Comparison of ENCODE assay signal across 8 cellular contexts in the genomic region with DNA sequence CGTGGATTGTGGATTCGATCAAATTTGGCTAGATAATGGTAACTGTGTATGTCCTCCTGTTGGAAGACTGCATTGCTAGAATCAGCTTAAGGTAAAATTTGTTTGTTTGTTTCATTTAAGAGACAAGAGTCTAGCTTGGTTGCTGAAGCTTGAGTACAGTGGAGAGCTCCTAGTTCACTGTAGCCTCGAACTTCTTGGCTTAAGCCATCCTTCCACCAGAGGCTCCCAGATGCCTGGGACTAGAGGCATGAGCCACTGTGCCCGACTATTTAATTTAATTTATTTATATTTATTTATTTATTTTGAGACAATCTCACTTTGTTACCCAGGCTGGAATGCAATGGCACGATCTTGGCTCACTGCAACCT. TPM values are rescaled to one million over a fixed set of nuclear protein-coding genes. Genes with fewer than 3 reads are reported as not detected.
A peak's percentile ranks its signal among the peaks of the same experiment; 100 is the strongest.
DNase-seq lines count a peak whose midpoint lies in the region; ATAC-seq and TF ChIP-seq lines count a peak whose summit lies in the region.

No MANE protein-coding gene starts in this region.

- TF ChIP-seq CTCF in LNCaP clone FGC (IDR thresholded peaks at IDR 0.05; ENCODE audit: control insufficient read depth, extremely low read depth, insufficient read depth) = no peak
- TF ChIP-seq CTCF in colonic mucosa (IDR thresholded peaks at IDR 0.05) = no peak

- peak overlapping the region; percentile 96 for H3K4me3 Mint-ChIP-seq in CD4-positive, CD25-positive, alpha-beta regulatory T cell
- H3K4me3 Mint-ChIP-seq in natural killer cell treated with Interleukin-12 subunit alpha and Interleukin-12 subunit beta and Interleukin-15 and Interleukin-18, amount 100 ng/mL, for 72 hours = peak overlapping the region; percentile 84

- no peaks in the 10 kb centered on the region for H3K9me3 ChIP-seq in CD4-positive, CD25-positive, alpha-beta regulatory T cell (ENCODE audit: control insufficient read depth in 2 of 2, low read length in 2 of 2)
- no peaks in the 10 kb centered on the region for H3K9me3 ChIP-seq in colonic mucosa

- intact Hi-C loops in colonic mucosa (cut with DNase I) = no loop called here

- peaks cover 14% of the 10 kb centered on the region for H3K4me1 ChIP-seq in CD4-positive, CD25-positive, alpha-beta regulatory T cell (ENCODE audit: control insufficient read depth, insufficient read depth, low read length, poor library complexity, severe bottlenecking)
- H3K4me1 ChIP-seq in colonic mucosa = peaks cover 12% of the 10 kb centered on the region

- no peaks in the 10 kb centered on the region for H3K27me3 ChIP-seq in CD4-positive, CD25-positive, alpha-beta regulatory T cell (ENCODE audit: control insufficient read depth, insufficient read depth, low read length)
- H3K27me3 ChIP-seq in colonic mucosa = no peaks in the 10 kb centered on the region

- peaks cover 15 to 47% (median 30%) of the 10 kb centered on the region in 4 donors for H3K4me1 Mint-ChIP-seq in CD4-positive, CD25-positive, alpha-beta regulatory T cell
- H3K4me1 Mint-ChIP-seq in natural killer cell treated with Interleukin-12 subunit alpha and Interleukin-12 subunit beta and Interleukin-15 and Interleukin-18, amount 100 ng/mL, for 72 hours (ENCODE audit: low read depth in 2 of 2) = peaks cover 22 to 24% of the 10 kb centered on the region in 2 donors

- peak overlapping the region in 2 of 3 donors; percentile 84 to 91 for H3K27ac Mint-ChIP-seq in CD4-positive, CD25-positive, alpha-beta regulatory T cell
- H3K27ac Mint-ChIP-seq in natural killer cell treated with Interleukin-12 subunit alpha and Interleukin-12 subunit beta and Interleukin-15 and Interleukin-18, amount 100 ng/mL, for 72 hours = peak overlapping the region in 1 of 2 donors; percentile 94

- peak overlapping the region; percentile 4 for H3K4me3 ChIP-seq in CD4-positive, CD25-positive, alpha-beta regulatory T cell (ENCODE audit: low read depth, low read length)
- H3K4me3 ChIP-seq in LNCaP clone FGC (ENCODE audit: low read depth, low read length) (peak overlapping the region; percentile 92), colonic mucosa (peak overlapping the region; percentile 88)

- peak overlapping the region; percentile 84 to 91 for H3K9ac ChIP-seq in colonic mucosa (ENCODE audit: low read depth in 2 of 2, low read length in 2 of 2)

- no peak overlapping the region for H3K27ac ChIP-seq in CD4-positive, CD25-positive, alpha-beta regulatory T cell (ENCODE audit: insufficient read depth, low read length, poor library complexity, severe bottlenecking)
- H3K27ac ChIP-seq in colonic mucosa = no peak overlapping the region

- H3K36me3 ChIP-seq in CD4-positive, CD25-positive, alpha-beta regulatory T cell (ENCODE audit: control insufficient read depth, insufficient read depth, low read length) = no peaks in the 10 kb centered on the region
- no peaks in the 10 kb centered on the region for H3K36me3 ChIP-seq in colonic mucosa

- no peak for DNase-seq in CD4-positive, CD25-positive, alpha-beta regulatory T cell
- DNase-seq in LNCaP clone FGC (ENCODE audit: low read depth) (no peak), colonic mucosa (no peak), midbrain (lab: John Stamatoyannopoulos, UW) (no peak)
- no peak for DNase-seq in natural killer cell treated with Interleukin-12 subunit alpha and Interleukin-12 subunit beta and Interleukin-15 and Interleukin-18, amount 100 ng/mL, for 72 hours (ENCODE audit: low spot score)
- no peak for DNase-seq in NK-92 treated with Interleukin-12 subunit alpha and Interleukin-12 subunit beta, amount 100 ng/mL, for 24 hours (lab: John Stamatoyannopoulos, UW)

- no peak for ATAC-seq in CD4-positive, CD25-positive, alpha-beta regulatory T cell (ENCODE audit: low read depth in 2 of 2)
- ATAC-seq in natural killer cell treated with Interleukin-12 subunit alpha and Interleukin-12 subunit beta and Interleukin-15 and Interleukin-18, amount 100 ng/mL, for 72 hours = no peak
- ATAC-seq in HG03565 (IDR thresholded peaks at IDR 0.05; ENCODE audit: unreplicated experiment) (no peak), GM21526 (IDR thresholded peaks at IDR 0.05; ENCODE audit: low FRiP score, unreplicated experiment) (no peak)

- H3K27me3 Mint-ChIP-seq in CD4-positive, CD25-positive, alpha-beta regulatory T cell = peaks cover 9% of the 10 kb centered on the region
- no peaks in the 10 kb centered on the region for H3K27me3 Mint-ChIP-seq in natural killer cell treated with Interleukin-12 subunit alpha and Interleukin-12 subunit beta and Interleukin-15 and Interleukin-18, amount 100 ng/mL, for 72 hours

- no peaks in the 10 kb centered on the region for H3K9me3 Mint-ChIP-seq in CD4-positive, CD25-positive, alpha-beta regulatory T cell
- no peaks in the 10 kb centered on the region for H3K9me3 Mint-ChIP-seq in natural killer cell treated with Interleukin-12 subunit alpha and Interleukin-12 subunit beta and Interleukin-15 and Interleukin-18, amount 100 ng/mL, for 72 hours

- peaks cover 3% of the 10 kb centered on the region for H3K36me3 Mint-ChIP-seq in CD4-positive, CD25-positive, alpha-beta regulatory T cell
- no peaks in the 10 kb centered on the region for H3K36me3 Mint-ChIP-seq in natural killer cell treated with Interleukin-12 subunit alpha and Interleukin-12 subunit beta and Interleukin-15 and Interleukin-18, amount 100 ng/mL, for 72 hours

RNA-seq across cellular contexts. Expression of gene PHACTR4, which starts 1.5 kb away (rescaled TPM):
- total RNA-seq in CD4-positive, CD25-positive, alpha-beta regulatory T cell = 29.4 TPM
- 1 to 10 TPM; 4.9 to 8.2 (median 5.0) TPM for polyA plus RNA-seq in CD4-positive, CD25-positive, alpha-beta regulatory T cell
- total RNA-seq in colonic mucosa = 10 to 100 TPM; 43.1 to 49.8 TPM
- 10 to 100 TPM; 30.2 to 32.7 TPM for total RNA-seq in natural killer cell treated with Interleukin-12 subunit alpha and Interleukin-12 subunit beta and Interleukin-15 and Interleukin-18, amount 100 ng/mL, for 72 hours

RNA-seq across cellular contexts. Expression of gene MED18, which starts 42.2 kb away (rescaled TPM):
- total RNA-seq in CD4-positive, CD25-positive, alpha-beta regulatory T cell = 5.2 TPM
- polyA plus RNA-seq in CD4-positive, CD25-positive, alpha-beta regulatory T cell = 10 to 100 TPM in 2 of 4 donors, 1 to 10 TPM in 2; 7.0 to 12.7 (median 9.2) TPM
- total RNA-seq in colonic mucosa = 10 to 100 TPM; 29.2 to 37.0 TPM
- 10 to 100 TPM; 17.9 to 21.4 TPM for total RNA-seq in natural killer cell treated with Interleukin-12 subunit alpha and Interleukin-12 subunit beta and Interleukin-15 and Interleukin-18, amount 100 ng/mL, for 72 hours

Comparison
In these comparisons a context has a peak if more than half of its experiments do, and no peak if none do; other contexts are left out.
1. H3K4me3 ChIP-seq: peak in every context shown above with its lines; median percentile 92 in LNCaP clone FGC; 88 in colonic mucosa; 4 in CD4-positive, CD25-positive, alpha-beta regulatory T cell.